Comparison of ENCODE assay signal across 9 cellular contexts in the genomic region with DNA sequence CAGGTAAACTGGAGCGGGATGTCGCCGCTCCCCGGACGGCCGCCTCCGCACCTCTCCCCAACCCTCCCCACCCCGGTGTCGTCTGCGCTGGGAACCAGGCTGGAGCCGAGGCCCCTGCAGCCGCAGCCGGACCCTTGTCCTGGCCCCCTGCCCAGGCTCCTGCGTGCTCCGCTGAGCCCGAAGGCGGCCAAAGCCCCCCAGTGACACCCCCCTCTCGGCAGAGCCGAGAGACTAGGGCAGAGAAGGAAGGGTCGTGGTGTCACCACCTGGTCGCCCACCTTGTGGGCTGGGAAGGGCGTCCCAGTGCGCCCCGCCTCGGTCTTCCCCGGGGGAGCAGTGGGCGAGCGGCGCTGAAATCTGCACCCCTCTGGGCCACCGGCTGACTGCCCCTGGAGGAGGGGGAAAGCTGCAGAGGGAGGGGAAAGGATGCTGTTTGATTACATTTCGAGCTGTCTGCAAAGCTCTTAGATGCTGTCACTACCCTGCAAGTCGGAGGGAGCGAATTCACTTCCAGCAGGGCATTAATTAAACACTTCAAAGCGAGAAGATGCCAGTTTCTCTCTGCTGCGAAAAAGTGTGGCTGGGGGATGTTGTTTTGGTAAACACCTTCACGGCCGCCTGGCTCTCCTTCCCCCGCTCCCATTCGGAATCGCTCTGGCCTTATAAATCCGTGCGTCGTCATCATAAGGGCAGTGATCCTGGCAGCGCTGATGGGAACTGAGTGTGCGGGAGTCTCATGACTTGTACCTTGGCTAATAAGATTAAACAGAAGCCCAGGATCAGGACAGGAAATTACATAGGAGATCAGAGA. TPM values are rescaled to one million over a fixed set of nuclear protein-coding genes. Genes with fewer than 3 reads are reported as not detected.
DNase-seq lines count a peak whose midpoint lies in the region; ATAC-seq and TF ChIP-seq lines count a peak whose summit lies in the region.
"Had no signal": no experiment of that assay in that cellular context is flagged by ENCODE, and none has a peak within 500 bp of the region (broad histone marks: within the 10 kb centered on the region; RNA-seq: fewer than 3 reads in every experiment).

No MANE protein-coding gene starts in this region.

- peaks cover 6% of the 10 kb centered on the region for H3K27me3 Mint-ChIP-seq in memory B cell

- no peaks in the 10 kb centered on the region for H3K36me3 ChIP-seq in upper lobe of left lung

- intact Hi-C loops in dorsolateral prefrontal cortex (cut with DNase I) = loop anchor here in 1 of 2 donors (5.0 kb wide), 1 partner anchor 46 kb away; no protein-coding TSS in a partner anchor

- H3K4me3 ChIP-seq in GM12875 (ENCODE audit: low read depth, low read length) = peak overlapping the region; percentile 23
- H3K4me3 ChIP-seq in dorsolateral prefrontal cortex = peak overlapping the region; percentile 51 to 94 (median 83)
- H3K4me3 ChIP-seq in upper lobe of left lung = peak overlapping the region; percentile 62 to 64 (median 63)

- no peaks in the 10 kb centered on the region for H3K9me3 Mint-ChIP-seq in memory B cell

- no peak for TF ChIP-seq CTCF in GM12875 (IDR thresholded peaks at IDR 0.05; ENCODE audit: borderline replicate concordance, insufficient read depth, low read depth, low read length)
- no peak for TF ChIP-seq CTCF in dorsolateral prefrontal cortex (IDR thresholded peaks at IDR 0.05 in 54 of 56, conservative IDR thresholded peaks at IDR 0.05 in 2 of 56; ENCODE audit: low read depth in 1 of 56, partially characterized antibody in 56 of 56)
- no peak for TF ChIP-seq CTCF in upper lobe of left lung (IDR thresholded peaks at IDR 0.05)

- ATAC-seq in memory B cell (ENCODE audit: low read depth) (peak; percentile 12), upper lobe of left lung (ENCODE audit: low FRiP score in 2 of 2) (peak; percentile 30 to 52), HG03565 (IDR thresholded peaks at IDR 0.05; ENCODE audit: unreplicated experiment) (no peak), HG03378 (IDR thresholded peaks at IDR 0.05; ENCODE audit: unreplicated experiment) (no peak)

- H3K9me3 ChIP-seq in upper lobe of left lung = no peaks in the 10 kb centered on the region

- TF ChIP-seq EP300 in upper lobe of left lung (IDR thresholded peaks at IDR 0.05) = no peak

- no peak overlapping the region for H3K27ac Mint-ChIP-seq in memory B cell

- WGBS in upper lobe of left lung, 2 donors = 25 to 30% methylated on average over 11 to 17 of the region's 45 CpGs

- TF ChIP-seq POLR2A in upper lobe of left lung (IDR thresholded peaks at IDR 0.05) = no peak

- peak overlapping the region in 57 of 59 donors; percentile 11 to 93 (median 81) for H3K27ac ChIP-seq in dorsolateral prefrontal cortex
- H3K27ac ChIP-seq in upper lobe of left lung = peak overlapping the region in 1 of 4 donors; percentile 14

- peaks cover 2% of the 10 kb centered on the region for H3K4me1 Mint-ChIP-seq in memory B cell

- H3K4me1 ChIP-seq in upper lobe of left lung = peaks cover 0 to 17% (median 3%) of the 10 kb centered on the region in 4 donors

- no peaks in the 10 kb centered on the region for H3K27me3 ChIP-seq in dorsolateral prefrontal cortex
- peaks cover 0 to 3% (median 0%) of the 10 kb centered on the region in 4 donors for H3K27me3 ChIP-seq in upper lobe of left lung

- H3K4me3 Mint-ChIP-seq in memory B cell = peak overlapping the region; percentile 16

- no peaks in the 10 kb centered on the region for H3K36me3 Mint-ChIP-seq in memory B cell

- peak; percentile 60 for DNase-seq in NCI-H146 (lab: John Stamatoyannopoulos, UW)
- DNase-seq in dorsolateral prefrontal cortex = peak in 6 of 10 donors; percentile 25 to 80 (median 34)
- no peak for DNase-seq in memory B cell (ENCODE audit: low spot score in 2 of 2)
- DNase-seq in upper lobe of left lung = no peak
- DNase-seq in stimulated activated CD4-positive, alpha-beta T cell treated with anti-CD3 and anti-CD28 coated beads, Interleukin-4, amount 100 ng/mL, for 1 hour = no peak

RNA-seq across cellular contexts. Expression of a gene that starts 0.6 kb away (rescaled TPM):
- total RNA-seq in dorsolateral prefrontal cortex (100 to 1,000 TPM in 109 of 120 experiments, 10 to 100 TPM in 11; 56.7 to 187 (median 137) TPM), upper lobe of left lung (1 to 10 TPM in 4 of 6 donors, under 1 TPM in 1, not detected in 1; 0.46 to 3.1 (median 1.7) TPM)
- total RNA-seq: NCI-H460 had no signal

Comparison
In these comparisons a context has a peak if more than half of its experiments do, and no peak if none do; other contexts are left out.
1. H3K4me3 ChIP-seq: peak in every context shown above with its lines; median percentile 83 in dorsolateral prefrontal cortex; 63 in upper lobe of left lung; 23 in GM12875.
2. DNase-seq: peak in NCI-H146 (single experiment) and dorsolateral prefrontal cortex (6 of 10); none in memory B cell (0 of 2), upper lobe of left lung (0 of 2) and stimulated activated CD4-positive, alpha-beta T cell treated with anti-CD3 and anti-CD28 coated beads, Interleukin-4, amount 100 ng/mL, for 1 hour (single experiment).
3. ATAC-seq: peak in memory B cell (single experiment) and upper lobe of left lung (2 of 2); none in HG03565 (single experiment) and HG03378 (single experiment).
4. RNA of a gene that starts 0.6 kb away (total RNA-seq): 56.7 to 187 TPM in dorsolateral prefrontal cortex; 0.46 to 3.1 TPM in upper lobe of left lung; every median in the first group is over 10 times any median in the second.